In the genomic region with DNA sequence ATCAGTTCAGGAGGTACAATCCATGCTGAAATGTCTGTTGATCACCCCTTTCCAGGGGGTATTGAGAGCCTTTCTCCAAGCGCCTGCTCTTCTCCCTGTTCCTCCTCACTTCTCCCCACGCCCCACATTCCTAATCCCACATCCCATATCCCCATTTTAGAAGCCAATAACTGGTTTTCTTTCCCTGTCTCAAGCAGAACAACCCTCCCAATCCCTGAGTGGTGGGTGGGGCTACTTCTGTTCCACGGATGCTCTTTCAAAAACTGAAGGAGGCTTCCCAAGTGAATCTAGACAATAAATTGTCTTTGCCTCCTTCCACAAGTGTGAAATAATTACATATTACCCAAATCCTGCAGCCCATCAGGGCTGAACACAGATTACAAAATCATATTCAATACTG, we compare ENCODE assay signal across 21 cellular contexts.
DNase-seq lines count a peak whose midpoint lies in the region; ATAC-seq and TF ChIP-seq lines count a peak whose summit lies in the region.
"Had no signal": no experiment of that assay in that cellular context is flagged by ENCODE, and none has a peak within 500 bp of the region (broad histone marks: within the 10 kb centered on the region; RNA-seq: fewer than 3 reads in every experiment).

No MANE protein-coding gene starts in this region.

- H2BK15ac ChIP-seq in H9 (ENCODE audit: low read depth, low read length) (no peak overlapping the region), neuronal stem cell (ENCODE audit: low read length) (no peak overlapping the region)

- H2AK5ac ChIP-seq in H9 (ENCODE audit: insufficient read length, low read length): no peak overlapping the region
- H2AK5ac ChIP-seq in neuronal stem cell (ENCODE audit: low read depth, low read length): no peak overlapping the region

- H2BK5ac ChIP-seq in H9 (ENCODE audit: insufficient read length, low read length) (no peak overlapping the region), neuronal stem cell (ENCODE audit: low read length) (no peak overlapping the region)

- intact Hi-C loops in tibial artery (cut with DNase I; ENCODE audit: low total_unique reads): no loop called here
- intact Hi-C loops in Right ventricle myocardium superior (cut with DNase I): no loop called here

- H3K9me3 ChIP-seq in H9 (ENCODE audit: control insufficient read depth, low read depth, low read length) (no peaks in the 10 kb centered on the region), hepatocyte (ENCODE audit: low read depth) (no peaks in the 10 kb centered on the region), neuronal stem cell (replicated peaks in 1 of 2; ENCODE audit: control insufficient read depth in 2 of 2, insufficient read depth in 1 of 2, low read depth in 1 of 2, low read length in 2 of 2) (no peaks in the 10 kb centered on the region), tibial artery (no peaks in the 10 kb centered on the region)
- H3K9me3 ChIP-seq: Peyer's patch, suprapubic skin had no signal

- no peak overlapping the region for H3K4me2 ChIP-seq in H9 (ENCODE audit: insufficient read depth, insufficient read length, low read length)
- H3K4me2 ChIP-seq in hepatocyte: peak overlapping the region; percentile 42
- no peak overlapping the region for H3K4me2 ChIP-seq in neuronal stem cell (ENCODE audit: insufficient read depth, low read length, poor library complexity, severe bottlenecking)

- no peak overlapping the region for H3K4me3 Mint-ChIP-seq in H9
- 0 out of 2 replicates have a peak overlapping the region, but pooled peaks have one; percentile 50 for H3K4me3 Mint-ChIP-seq in WTC11
- H3K4me3 Mint-ChIP-seq: naive thymus-derived CD8-positive, alpha-beta T cell had no signal

- no peak overlapping the region for H2AFZ ChIP-seq in H9 (ENCODE audit: low read length)
- no peak overlapping the region for H2AFZ ChIP-seq in hepatocyte
- peak overlapping the region; percentile 64 for H2AFZ ChIP-seq in neuronal stem cell (ENCODE audit: low read length)

- H3K9me3 Mint-ChIP-seq in H9: no peaks in the 10 kb centered on the region
- no peaks in the 10 kb centered on the region for H3K9me3 Mint-ChIP-seq in WTC11
- H3K9me3 Mint-ChIP-seq: naive thymus-derived CD8-positive, alpha-beta T cell had no signal

- H3K4me3 ChIP-seq in hepatocyte (no peak overlapping the region), neuronal stem cell (ENCODE audit: low read length in 2 of 2) (no peak overlapping the region), tibial artery (no peak overlapping the region)
- H3K4me3 ChIP-seq: Peyer's patch, suprapubic skin had no signal

- H3K4ac ChIP-seq in H9 (ENCODE audit: low read depth, low read length) (no peak overlapping the region), neuronal stem cell (ENCODE audit: low read length) (no peak overlapping the region)

- H3K4me1 Mint-ChIP-seq in H9 (peaks cover 57 to 60% of the 10 kb centered on the region in 2 experiments), WTC11 (peaks cover 66% of the 10 kb centered on the region)
- H3K4me1 Mint-ChIP-seq: naive thymus-derived CD8-positive, alpha-beta T cell had no signal

- no peaks in the 10 kb centered on the region for H3K27me3 ChIP-seq in H9 (ENCODE audit: insufficient read depth, low read length)
- H3K27me3 ChIP-seq in hepatocyte: no peaks in the 10 kb centered on the region
- H3K27me3 ChIP-seq in neuronal stem cell (ENCODE audit: control insufficient read depth in 3 of 3, insufficient read depth in 3 of 3, low read depth in 1 of 3, low read length in 3 of 3): no peaks in the 10 kb centered on the region
- no peaks in the 10 kb centered on the region for H3K27me3 ChIP-seq in tibial artery
- H3K27me3 ChIP-seq: Peyer's patch, suprapubic skin had no signal

- no peaks in the 10 kb centered on the region for H4K20me1 ChIP-seq in H9 (ENCODE audit: control insufficient read depth, insufficient read depth, insufficient read length)
- no peaks in the 10 kb centered on the region for H4K20me1 ChIP-seq in hepatocyte (ENCODE audit: insufficient read depth, poor library complexity, severe bottlenecking)

- no peak overlapping the region for H3K56ac ChIP-seq in H9 (ENCODE audit: insufficient read length, low read depth, low read length)

- CTCF ChIA-PET in WTC11 (lab: Charles Lee): interaction anchor here (0.6 kb wide), 1 partner anchor 1069 kb away, joined by 6 read pairs; no protein-coding TSS in a partner anchor

- H3K27ac ChIP-seq in H9 (ENCODE audit: insufficient read length, low read depth, low read length) (peak overlapping the region; percentile 89), hepatocyte (no peak overlapping the region), neuronal stem cell (replicated peaks; ENCODE audit: low read length) (no peak overlapping the region), tibial artery (no peak overlapping the region)
- H3K27ac ChIP-seq: C4-2B, Peyer's patch, VCaP had no signal

- H3K23ac ChIP-seq in H9 (ENCODE audit: insufficient read length, low read depth, low read length) (no peak overlapping the region), neuronal stem cell (ENCODE audit: low read depth, low read length, poor library complexity) (no peak overlapping the region)

- TF ChIP-seq CTCF in H9 (conservative IDR thresholded peaks at IDR 0.05) (no peak), WTC11 (IDR thresholded peaks at IDR 0.05) (no peak), hepatocyte (IDR thresholded peaks at IDR 0.05; ENCODE audit: poor library complexity) (no peak), tibial artery (IDR thresholded peaks at IDR 0.05) (no peak)

- POLR2A ChIA-PET in WTC11 (lab: Charles Lee): interaction anchor here (0.6 to 1.5 kb wide), 4 partner anchors 108 to 211 kb away, joined by 3 to 8 read pairs (median 4); no protein-coding TSS in a partner anchor

- WGBS in H9 (ENCODE audit: extremely low coverage, insufficient read length, low lambda C conversion rate): no CpG with 5 or more reads among the region's 3 CpGs
- WGBS in hepatocyte (ENCODE audit: low lambda C conversion rate, missing lambda C conversion rate): 71% methylated on average over 3 of the region's 3 CpGs
- WGBS in neuronal stem cell (ENCODE audit: extremely low coverage in 2 of 2, insufficient read length in 2 of 2, insufficient replicate concordance in 1 of 2), 2 donors: 100% methylated on average over 1 of the region's 3 CpGs; no CpG with 5 or more reads in 1 of the 2 donors

- peaks cover 17% of the 10 kb centered on the region for H3K4me1 ChIP-seq in H9 (ENCODE audit: insufficient read depth, low read length)
- peaks cover 7% of the 10 kb centered on the region for H3K4me1 ChIP-seq in hepatocyte (ENCODE audit: insufficient read depth)
- peaks cover 6 to 27% of the 10 kb centered on the region in 2 donors for H3K4me1 ChIP-seq in neuronal stem cell (ENCODE audit: control insufficient read depth in 2 of 2, insufficient read depth in 1 of 2, low read depth in 1 of 2, low read length in 2 of 2)
- peaks cover 0 to 4% (median 0%) of the 10 kb centered on the region in 4 donors for H3K4me1 ChIP-seq in tibial artery
- H3K4me1 ChIP-seq: Peyer's patch had no signal

- H4K8ac ChIP-seq in H9 (replicated peaks; ENCODE audit: insufficient read length, low read depth, low read length) (no peak overlapping the region), neuronal stem cell (ENCODE audit: low read depth, low read length) (no peak overlapping the region)

- H4K5ac ChIP-seq in H9 (ENCODE audit: insufficient read length, low read depth, low read length): no peak overlapping the region

- H3K9ac ChIP-seq in H9 (ENCODE audit: extremely low read depth, insufficient read length, low read length) (no peak overlapping the region), neuronal stem cell (ENCODE audit: low read depth, low read length, poor library complexity) (no peak overlapping the region)

- H3K27me3 Mint-ChIP-seq in H9 (ENCODE audit: low read depth) (no peaks in the 10 kb centered on the region), WTC11 (ENCODE audit: low read depth) (no peaks in the 10 kb centered on the region)

- no peak overlapping the region for H3T11ph ChIP-seq in H9 (ENCODE audit: low read length)

- no peaks in the 10 kb centered on the region for H3K79me1 ChIP-seq in H9 (ENCODE audit: insufficient read depth, low read depth, low read length, poor library complexity, severe bottlenecking)
- no peaks in the 10 kb centered on the region for H3K79me1 ChIP-seq in neuronal stem cell (ENCODE audit: low read depth, low read length)

- H3K79me2 ChIP-seq in H9 (ENCODE audit: insufficient read depth, low read length): no peaks in the 10 kb centered on the region
- H3K79me2 ChIP-seq in hepatocyte: no peaks in the 10 kb centered on the region

- H3K36me3 Mint-ChIP-seq in H9 (ENCODE audit: insufficient read depth in 1 of 3, low read depth in 3 of 3) (no peaks in the 10 kb centered on the region), WTC11 (no peaks in the 10 kb centered on the region)
- H3K36me3 Mint-ChIP-seq: naive thymus-derived CD8-positive, alpha-beta T cell had no signal

- H3K23me2 ChIP-seq in H9 (ENCODE audit: insufficient read length, low read depth, low read length, poor library complexity, severe bottlenecking): no peaks in the 10 kb centered on the region

- H3K9me2 ChIP-seq in hepatocyte (replicated peaks; ENCODE audit: insufficient read depth): no peaks in the 10 kb centered on the region

- H4K91ac ChIP-seq in H9 (ENCODE audit: insufficient read length, low read depth, low read length): no peak overlapping the region
- no peak overlapping the region for H4K91ac ChIP-seq in neuronal stem cell (ENCODE audit: low read depth, low read length, poor library complexity)

- DNase-seq in H9 (no peak), WTC11 (ENCODE audit: low spot score) (no peak), hepatocyte (ENCODE audit: low spot score) (no peak), neuronal stem cell (ENCODE audit: low spot score) (no peak), tibial artery (no peak), Right ventricle myocardium superior (no peak)
- DNase-seq in activated CD4-positive, alpha-beta T cell treated with anti-CD3 and anti-CD28 coated beads for 48 hours: no peak
- DNase-seq: activated CD8-positive, alpha-beta memory T cell treated with anti-CD3 and anti-CD28 coated beads, Interleukin-2, amount 50 U/mL, for 48 hours; activated effector memory CD4-positive, alpha-beta T cell treated with Interleukin-2 at 50 U/mL for 16 hours; cortex of kidney; left colon; naive thymus-derived CD8-positive, alpha-beta T cell; NCI-H1105 treated with DMSO at 0.1 percent for 48 hours; NCI-H2081 treated with DMSO at 0.1 percent for 48 hours; NCI-H510A; NK-92 treated with Interleukin-12 subunit alpha and Interleukin-12 subunit beta, amount 100 ng/mL, for 24 hours; Peyer's patch had no signal

- H2BK12ac ChIP-seq in H9 (ENCODE audit: insufficient read length, low read depth, low read length): no peak overlapping the region
- H2BK12ac ChIP-seq in neuronal stem cell (ENCODE audit: low read length): no peak overlapping the region

- H3K27ac Mint-ChIP-seq in H9 (peak overlapping the region; percentile 43 to 69 (median 53); a peak in 5 of 7 replicates), WTC11 (peak overlapping the region; percentile 88)
- H3K27ac Mint-ChIP-seq: naive thymus-derived CD8-positive, alpha-beta T cell had no signal

- ATAC-seq in WTC11 (0 out of 2 replicates have a peak, but pooled peaks have one; percentile 14), HG03520 (IDR thresholded peaks at IDR 0.05; ENCODE audit: unreplicated experiment) (no peak), Right ventricle myocardium superior (ENCODE audit: poor library complexity) (no peak)
- ATAC-seq: left colon; naive thymus-derived CD8-positive, alpha-beta T cell had no signal

- H3K18ac ChIP-seq in H9 (ENCODE audit: insufficient read length, low read depth, low read length): no peak overlapping the region
- H3K18ac ChIP-seq in neuronal stem cell (ENCODE audit: low read length): no peak overlapping the region

- H3K36me3 ChIP-seq in hepatocyte (replicated peaks; ENCODE audit: insufficient read depth, low read depth) (no peaks in the 10 kb centered on the region), neuronal stem cell (replicated peaks in 1 of 2; ENCODE audit: control insufficient read depth in 2 of 2, insufficient read depth in 2 of 2, low read length in 2 of 2) (no peaks in the 10 kb centered on the region), tibial artery (no peaks in the 10 kb centered on the region)
- H3K36me3 ChIP-seq: Peyer's patch, suprapubic skin had no signal

- H2BK120ac ChIP-seq in H9 (ENCODE audit: low read depth, low read length, poor library complexity, severe bottlenecking) (no peak overlapping the region), neuronal stem cell (ENCODE audit: low read depth, low read length) (no peak overlapping the region)

- peak overlapping the region; percentile 29 for H2BK20ac ChIP-seq in H9 (ENCODE audit: low read depth, low read length, poor library complexity, severe bottlenecking)

- H3K14ac ChIP-seq in H9 (ENCODE audit: insufficient read depth, low read length) (no peak overlapping the region), neuronal stem cell (ENCODE audit: low read length) (no peak overlapping the region)
